In the genomic region with DNA sequence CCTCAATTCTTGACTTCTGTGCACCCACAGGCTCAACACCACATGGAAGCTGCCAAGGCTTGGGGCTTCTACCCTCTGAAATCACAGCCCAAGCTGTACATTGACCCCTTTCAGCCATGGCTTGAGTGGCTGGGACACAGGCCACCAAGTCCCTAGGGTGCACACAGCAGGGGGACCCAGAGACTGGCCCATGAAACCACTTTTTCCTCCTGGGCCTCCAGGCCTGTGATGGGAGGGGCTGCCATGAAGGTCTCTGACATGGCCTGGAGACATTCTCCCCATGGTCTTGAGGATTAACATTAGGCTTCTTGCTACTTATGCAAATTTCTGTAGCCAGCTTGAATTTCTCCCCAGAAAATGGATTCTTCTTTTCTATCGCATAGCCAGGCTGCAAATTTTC, we compare ENCODE assay signal across 2 cellular contexts. TPM values are rescaled to one million over a fixed set of nuclear protein-coding genes. Genes with fewer than 3 reads are reported as not detected.
"Had no signal": no experiment of that assay in that cellular context is flagged by ENCODE, and none has a peak within 500 bp of the region (broad histone marks: within the 10 kb centered on the region; RNA-seq: fewer than 3 reads in every experiment).

No MANE protein-coding gene starts in this region.

RNA-seq across cellular contexts. Expression of gene BMP7, which starts 26.7 kb away (rescaled TPM):
- total RNA-seq: GM23248, HFFc6 had no signal
- polyA plus RNA-seq: GM23248 had no signal
